8 cellular contexts compared by ENCODE assay signal in genomic region chr13:49585220-49586157, GRCh38. TPM values are rescaled to one million over a fixed set of nuclear protein-coding genes. Genes with fewer than 3 reads are reported as not detected.
A peak's percentile ranks its signal among the peaks of the same experiment; 100 is the strongest.
DNase-seq lines count a peak whose midpoint lies in the region; ATAC-seq and FAIRE-seq lines count a peak whose summit lies in the region.

Gene RCBTB1 (minus strand): TSS chr13:49585558. CDS start chr13:49567279, 18,279 bp downstream.

- peaks cover 19 to 24% (median 23%) of the 10 kb centered on the region in 3 donors for H3K4me1 Mint-ChIP-seq in IgD-negative memory B cell

- no peaks in the 10 kb centered on the region for H3K36me3 Mint-ChIP-seq in IgD-negative memory B cell

- H3K27me3 ChIP-seq in neuron (ENCODE audit: insufficient read depth, low read length) (no peaks in the 10 kb centered on the region), subcutaneous abdominal adipose tissue (ENCODE audit: control insufficient read depth in 5 of 5, insufficient read depth in 4 of 5, low read length in 5 of 5) (no peaks in the 10 kb centered on the region)

- H2AFZ ChIP-seq in neuron (ENCODE audit: low read depth, low read length) = peak within 1 kb of the TSS; percentile 91

- peak within 1 kb of the TSS; percentile 88 to 97 (median 92) for H3K4me3 Mint-ChIP-seq in IgD-negative memory B cell

- no peak for FAIRE-seq in frontal cortex (lab: Jason Lieb, UNC)

- H3K9ac ChIP-seq in subcutaneous abdominal adipose tissue (ENCODE audit: low read length in 5 of 5) = peak within 1 kb of the TSS; percentile 79 to 87 (median 81)

- H3K27me3 Mint-ChIP-seq in IgD-negative memory B cell = no peaks in the 10 kb centered on the region

- peak; percentile 91 for ATAC-seq in GM21528 (IDR thresholded peaks at IDR 0.05; ENCODE audit: low FRiP score, unreplicated experiment)

- H3K4me1 ChIP-seq in neuron (ENCODE audit: insufficient read depth, low read length) = peaks cover 18% of the 10 kb centered on the region
- peaks cover 3 to 21% (median 19%) of the 10 kb centered on the region in 5 donors for H3K4me1 ChIP-seq in subcutaneous abdominal adipose tissue (ENCODE audit: control insufficient read depth in 5 of 5, insufficient read depth in 5 of 5, low read length in 5 of 5)

- H3K9me3 Mint-ChIP-seq in IgD-negative memory B cell = no peaks in the 10 kb centered on the region

- peak within 1 kb of the TSS; percentile 73 for H3K4me3 ChIP-seq in neuron (ENCODE audit: low read length)
- peak within 1 kb of the TSS; percentile 79 to 94 (median 91) for H3K4me3 ChIP-seq in subcutaneous abdominal adipose tissue (ENCODE audit: low read depth in 1 of 5, low read length in 5 of 5)

- H3K36me3 ChIP-seq in neuron (ENCODE audit: insufficient read depth, low read length) = no peaks in the 10 kb centered on the region
- H3K36me3 ChIP-seq in subcutaneous abdominal adipose tissue (ENCODE audit: control insufficient read depth in 5 of 5, insufficient read depth in 5 of 5, low read length in 5 of 5) = peaks cover 0 to 3% (median 0%) of the 10 kb centered on the region in 5 donors

- peak within 1 kb of the TSS; percentile 41 for H3K27ac ChIP-seq in subcutaneous abdominal adipose tissue (ENCODE audit: low read depth, low read length)

- DNase-seq in DMS79 treated with DMSO at 0.1 percent for 48 hours (lab: John Stamatoyannopoulos, UW) (peak; percentile 58), SHP77 (lab: John Stamatoyannopoulos, UW) (peak; percentile 50 to 68), frontal cortex (ENCODE audit: low spot score in 2 of 2) (peak; percentile 96 to 97)
- DNase-seq in activated naive CD4-positive, alpha-beta T cell treated with Interleukin-2 at 50 U/mL for 16 hours = peak; percentile 72

- no peaks in the 10 kb centered on the region for H3K9me3 ChIP-seq in neuron (ENCODE audit: low read length)
- no peaks in the 10 kb centered on the region for H3K9me3 ChIP-seq in subcutaneous abdominal adipose tissue (ENCODE audit: control insufficient read depth in 5 of 5, low read length in 5 of 5)

- H3K27ac Mint-ChIP-seq in IgD-negative memory B cell = peak within 1 kb of the TSS; percentile 64 to 84 (median 83)

RNA-seq across cellular contexts. Expression of gene RCBTB1, which starts in this region (rescaled TPM):
- polyA plus RNA-seq in IgD-negative memory B cell = 8.5 TPM
- 15.5 TPM for total RNA-seq in frontal cortex

Comparison
In these comparisons a context has a peak if more than half of its experiments do, and no peak if none do; other contexts are left out.
1. Peak in every context shown above with its lines: DNase-seq, ATAC-seq, H3K4me3 ChIP-seq and H3K27ac ChIP-seq.